In genomic region chr11:64629796-64630562, GRCh38 we compare ENCODE assay signal across 2 cellular contexts.
TF ChIP-seq lines count a peak whose summit lies in the region.

No MANE protein-coding gene starts in this region.

TF ChIP-seq in Ishikawa, 13 proteins besides CTCF, POLR2A, EP300 and RAD21:
- TF ChIP-seq TAF1 (IDR thresholded peaks at IDR 0.05; ENCODE audit: low read depth), result no peak
- no peak for TF ChIP-seq YY1 (IDR thresholded peaks at IDR 0.05; ENCODE audit: low read depth)
- no peak for TF ChIP-seq CEBPB (IDR thresholded peaks at IDR 0.05)
- TF ChIP-seq, protein P1, sequence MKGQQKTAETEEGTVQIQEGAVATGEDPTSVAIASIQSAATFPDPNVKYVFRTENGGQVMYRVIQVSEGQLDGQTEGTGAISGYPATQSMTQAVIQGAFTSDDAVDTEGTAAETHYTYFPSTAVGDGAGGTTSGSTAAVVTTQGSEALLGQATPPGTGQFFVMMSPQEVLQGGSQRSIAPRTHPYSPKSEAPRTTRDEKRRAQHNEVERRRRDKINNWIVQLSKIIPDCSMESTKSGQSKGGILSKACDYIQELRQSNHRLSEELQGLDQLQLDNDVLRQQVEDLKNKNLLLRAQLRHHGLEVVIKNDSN (IDR thresholded peaks at IDR 0.05), result peak; percentile 75
- no peak for TF ChIP-seq NFIC (IDR thresholded peaks at IDR 0.05)
- no peak for TF ChIP-seq CREB1 (IDR thresholded peaks at IDR 0.05; ENCODE audit: low read depth)
- no peak for TF ChIP-seq EGR1 (IDR thresholded peaks at IDR 0.05)
- no peak for TF ChIP-seq FOXM1 (IDR thresholded peaks at IDR 0.05; ENCODE audit: borderline replicate concordance, low read depth)
- TF ChIP-seq TEAD4 (IDR thresholded peaks at IDR 0.05), result no peak
- TF ChIP-seq MAX (IDR thresholded peaks at IDR 0.05), result peak; percentile 100
- TF ChIP-seq ZBTB7A (IDR thresholded peaks at IDR 0.05; ENCODE audit: low read depth), result 0 out of 2 replicates have a peak, but pooled peaks have one; percentile 30
- no peak for TF ChIP-seq TCF12 (IDR thresholded peaks at IDR 0.05; ENCODE audit: low read depth)
- no peak for TF ChIP-seq REST (IDR thresholded peaks at IDR 0.05; ENCODE audit: low read depth)

TF ChIP-seq in H1, 55 proteins besides CTCF, POLR2A, EP300 and RAD21 (continued from another document):
- no peak for TF ChIP-seq HDAC6 (IDR thresholded peaks at IDR 0.05; ENCODE audit: low read depth, low read length)
- no peak for TF ChIP-seq GTF2F1 (IDR thresholded peaks at IDR 0.05; ENCODE audit: borderline replicate concordance, low read depth, low read length)
- no peak for TF ChIP-seq SP2 (IDR thresholded peaks at IDR 0.05; ENCODE audit: low read length)
- no peak for TF ChIP-seq SP1 (IDR thresholded peaks at IDR 0.05; ENCODE audit: low read depth, low read length)
- no peak for TF ChIP-seq FOSL1 (IDR thresholded peaks at IDR 0.05; ENCODE audit: insufficient read depth, low read depth, low read length)
- no peak for TF ChIP-seq SUZ12 (IDR thresholded peaks at IDR 0.05; ENCODE audit: low read length)
- TF ChIP-seq SP4 (IDR thresholded peaks at IDR 0.05; ENCODE audit: low read length), result 0 out of 2 replicates have a peak, but pooled peaks have one; percentile 49
- TF ChIP-seq JUN (IDR thresholded peaks at IDR 0.05; ENCODE audit: low read depth, low read length), result no peak
- TF ChIP-seq CHD7 (IDR thresholded peaks at IDR 0.05; ENCODE audit: insufficient replicate concordance, low read length), result no peak
- TF ChIP-seq MAX (IDR thresholded peaks at IDR 0.05), result peak; percentile 100
- TF ChIP-seq CHD2 (IDR thresholded peaks at IDR 0.05; ENCODE audit: low read length), result no peak
- no peak for TF ChIP-seq ASH2L (IDR thresholded peaks at IDR 0.05; ENCODE audit: low read length)
- no peak for TF ChIP-seq TCF12 (IDR thresholded peaks at IDR 0.05; ENCODE audit: low read depth, low read length)
- TF ChIP-seq, protein P2, sequence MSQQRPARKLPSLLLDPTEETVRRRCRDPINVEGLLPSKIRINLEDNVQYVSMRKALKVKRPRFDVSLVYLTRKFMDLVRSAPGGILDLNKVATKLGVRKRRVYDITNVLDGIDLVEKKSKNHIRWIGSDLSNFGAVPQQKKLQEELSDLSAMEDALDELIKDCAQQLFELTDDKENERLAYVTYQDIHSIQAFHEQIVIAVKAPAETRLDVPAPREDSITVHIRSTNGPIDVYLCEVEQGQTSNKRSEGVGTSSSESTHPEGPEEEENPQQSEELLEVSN (IDR thresholded peaks at IDR 0.05), result peak; percentile 99
- TF ChIP-seq TAF7 (optimal IDR thresholded peaks at IDR 0.05; ENCODE audit: borderline replicate concordance, low read depth, low read length), result no peak
- TF ChIP-seq CTBP2 (IDR thresholded peaks at IDR 0.05; ENCODE audit: borderline replicate concordance, insufficient read depth, insufficient read length, low read length), result no peak
- no peak for TF ChIP-seq SIRT6 (IDR thresholded peaks at IDR 0.05; ENCODE audit: low read length)
- TF ChIP-seq SAP30 (IDR thresholded peaks at IDR 0.05; ENCODE audit: insufficient read depth, insufficient replicate concordance, low read length), result no peak
- TF ChIP-seq, protein P3, sequence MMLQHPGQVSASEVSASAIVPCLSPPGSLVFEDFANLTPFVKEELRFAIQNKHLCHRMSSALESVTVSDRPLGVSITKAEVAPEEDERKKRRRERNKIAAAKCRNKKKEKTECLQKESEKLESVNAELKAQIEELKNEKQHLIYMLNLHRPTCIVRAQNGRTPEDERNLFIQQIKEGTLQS (IDR thresholded peaks at IDR 0.05; ENCODE audit: insufficient read depth, low read depth, low read length), result 0 out of 2 replicates have a peak, but pooled peaks have one; percentile 3
- no peak for TF ChIP-seq GABPA (IDR thresholded peaks at IDR 0.05; ENCODE audit: borderline replicate concordance, insufficient read depth, low read length)
- no peak for TF ChIP-seq POLR2AphosphoS5 (IDR thresholded peaks at IDR 0.05; ENCODE audit: low read depth, low read length)
- TF ChIP-seq MAFK (IDR thresholded peaks at IDR 0.05; ENCODE audit: low read depth, low read length), result no peak
- no peak for TF ChIP-seq SIX5 (IDR thresholded peaks at IDR 0.05; ENCODE audit: low read depth, low read length)
- TF ChIP-seq, protein P4, sequence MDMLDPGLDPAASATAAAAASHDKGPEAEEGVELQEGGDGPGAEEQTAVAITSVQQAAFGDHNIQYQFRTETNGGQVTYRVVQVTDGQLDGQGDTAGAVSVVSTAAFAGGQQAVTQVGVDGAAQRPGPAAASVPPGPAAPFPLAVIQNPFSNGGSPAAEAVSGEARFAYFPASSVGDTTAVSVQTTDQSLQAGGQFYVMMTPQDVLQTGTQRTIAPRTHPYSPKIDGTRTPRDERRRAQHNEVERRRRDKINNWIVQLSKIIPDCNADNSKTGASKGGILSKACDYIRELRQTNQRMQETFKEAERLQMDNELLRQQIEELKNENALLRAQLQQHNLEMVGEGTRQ (IDR thresholded peaks at IDR 0.05; ENCODE audit: low read length), result peak; percentile 68
- peak in 1 of 2 experiments; percentile 63; a peak in 2 of 4 replicates for TF ChIP-seq HDAC2 (IDR thresholded peaks at IDR 0.05; ENCODE audit: borderline replicate concordance in 1 of 2, low read depth in 2 of 2, low read length in 2 of 2)
- TF ChIP-seq CREB1 (IDR thresholded peaks at IDR 0.05), result peak; percentile 56
- TF ChIP-seq CBX5 (IDR thresholded peaks at IDR 0.05; ENCODE audit: low read depth, low read length), result no peak
- TF ChIP-seq RXRA (IDR thresholded peaks at IDR 0.05; ENCODE audit: insufficient read depth, low read depth, low read length), result no peak
- no peak for TF ChIP-seq CHD1 (IDR thresholded peaks at IDR 0.05; ENCODE audit: low read depth, low read length)
- no peak for TF ChIP-seq KDM1A (IDR thresholded peaks at IDR 0.05; ENCODE audit: borderline replicate concordance, low read length)
- no peak for TF ChIP-seq POU5F1 (IDR thresholded peaks at IDR 0.05; ENCODE audit: low read depth, low read length)
- TF ChIP-seq TAF1 (IDR thresholded peaks at IDR 0.05; ENCODE audit: low read depth, low read length), result no peak
- TF ChIP-seq RFX5 (IDR thresholded peaks at IDR 0.05; ENCODE audit: borderline replicate concordance, low read depth, low read length), result no peak
- TF ChIP-seq PHF8 (conservative IDR thresholded peaks at IDR 0.05; ENCODE audit: low read depth, low read length), result no peak
